33 cellular contexts compared by ENCODE assay signal in genomic region chr1:200108659-200109058, GRCh38.
"Had no signal": no experiment of that assay in that cellular context is flagged by ENCODE, and none has a peak within 500 bp of the region (broad histone marks: within the 10 kb centered on the region; RNA-seq: fewer than 3 reads in every experiment).

No MANE protein-coding gene starts in this region.

- H3K4me3 Mint-ChIP-seq: activated CD4-positive, alpha-beta T cell treated with anti-CD3 and anti-CD28 coated beads for 36 hours; activated naive CD8-positive, alpha-beta T cell; endodermal cell; naive B cell; nephron progenitor cell; stimulated activated memory B cell treated with anti-CD40 and anti-IgM and Interleukin-4, amounts not matched to agents 10 μg/mL and 1 μg/mL and 100 μg/mL, for 72 hours; stimulated activated naive CD8-positive, alpha-beta T cell treated with anti-CD3 and anti-CD28 coated beads, Interleukin-15, amount 100 ng/mL, for 72 hours; T-helper 2 cell treated with Interferon-gamma antibody and Interleukin-4, amounts not matched to agents 5 μg/mL and 100 μg/mL, for 36 hours had no signal

- H3K9me3 Mint-ChIP-seq: endodermal cell; naive B cell; nephron progenitor cell; stimulated activated memory B cell treated with anti-CD40 and anti-IgM and Interleukin-4, amounts not matched to agents 10 μg/mL and 1 μg/mL and 100 μg/mL, for 72 hours; stimulated activated naive CD8-positive, alpha-beta T cell treated with anti-CD3 and anti-CD28 coated beads, Interleukin-15, amount 100 ng/mL, for 72 hours; T-helper 2 cell treated with Interferon-gamma antibody and Interleukin-4, amounts not matched to agents 5 μg/mL and 100 μg/mL, for 36 hours had no signal

- H3K27ac ChIP-seq: heart left ventricle, lower lobe of right lung, neutrophil, psoas muscle, sigmoid colon, upper lobe of left lung, vagina had no signal

- H3K36me3 ChIP-seq: heart left ventricle, lower lobe of right lung, neutrophil, sigmoid colon, upper lobe of left lung, vagina had no signal

- H3K27me3 ChIP-seq: body of pancreas, heart left ventricle, neutrophil, sigmoid colon, upper lobe of left lung, vagina had no signal

- H3K4me1 ChIP-seq: lower lobe of right lung, psoas muscle, sigmoid colon, vagina had no signal

- ATAC-seq: activated CD4-positive, alpha-beta T cell treated with anti-CD3 and anti-CD28 coated beads for 36 hours; body of pancreas; esophagus mucosa; heart left ventricle; left lobe of liver; lower lobe of right lung; psoas muscle; stimulated activated memory B cell treated with anti-CD40 and anti-IgM and Interleukin-4, amounts not matched to agents 10 μg/mL and 1 μg/mL and 100 μg/mL, for 72 hours; stimulated activated naive CD8-positive, alpha-beta T cell treated with anti-CD3 and anti-CD28 coated beads, Interleukin-15, amount 100 ng/mL, for 72 hours had no signal

- H3K36me3 Mint-ChIP-seq: activated naive CD8-positive, alpha-beta T cell; naive B cell; stimulated activated memory B cell treated with anti-CD40 and anti-IgM and Interleukin-4, amounts not matched to agents 10 μg/mL and 1 μg/mL and 100 μg/mL, for 72 hours had no signal

- H3K27ac Mint-ChIP-seq: activated CD4-positive, alpha-beta T cell treated with anti-CD3 and anti-CD28 coated beads for 36 hours; activated naive CD8-positive, alpha-beta T cell; endodermal cell; naive B cell; nephron progenitor cell; stimulated activated memory B cell treated with anti-CD40 and anti-IgM and Interleukin-4, amounts not matched to agents 10 μg/mL and 1 μg/mL and 100 μg/mL, for 72 hours; stimulated activated naive CD8-positive, alpha-beta T cell treated with anti-CD3 and anti-CD28 coated beads, Interleukin-15, amount 100 ng/mL, for 72 hours; T-helper 2 cell treated with Interferon-gamma antibody and Interleukin-4, amounts not matched to agents 5 μg/mL and 100 μg/mL, for 36 hours had no signal

- H3K9me3 ChIP-seq: body of pancreas, heart left ventricle, lower lobe of right lung, neutrophil, psoas muscle, sigmoid colon, upper lobe of left lung, vagina had no signal

- H3K4me3 ChIP-seq: body of pancreas, heart left ventricle, lower lobe of right lung, psoas muscle, sigmoid colon, smooth muscle cell, upper lobe of left lung, vagina had no signal

- H3K4me1 Mint-ChIP-seq: activated CD4-positive, alpha-beta T cell treated with anti-CD3 and anti-CD28 coated beads for 36 hours had no signal

- H3K4me2 ChIP-seq: smooth muscle cell had no signal

- DNase-seq: activated CD4-positive, alpha-beta T cell treated with anti-CD3 and anti-CD28 coated beads for 36 hours; activated CD4-positive, alpha-beta T cell treated with anti-CD3 and anti-CD28 coated beads, Interleukin-2, amount 50 U/mL, for 4 hours; activated CD4-positive, CD25-positive, alpha-beta regulatory T cell; activated effector memory CD4-positive, alpha-beta T cell treated with Interleukin-2 at 50 U/mL for 16 hours; activated naive CD4-positive, alpha-beta T cell treated with Interleukin-2 at 50 U/mL for 16 hours; anterior cingulate cortex; cerebellar nuclear complex; cortex of kidney; endodermal cell; foreskin fibroblast; heart left ventricle; lower lobe of right lung; mesenchymal stem cell; naive B cell; nephron progenitor cell; psoas muscle; sigmoid colon; stimulated activated CD4-positive, alpha-beta T cell treated with anti-CD3 and anti-CD28 coated beads, Interleukin-1b, Interleukin-23, amount 100 ng/mL, for 48 hours; stimulated activated CD4-positive, alpha-beta T cell treated with anti-CD3 and anti-CD28 coated beads, Interleukin-4, amount 100 ng/mL, for 4 hours; stimulated activated CD8-positive, alpha-beta memory T cell treated with anti-CD3 and anti-CD28 coated beads, Interleukin-4, amount 100 ng/mL, for 48 hours; stimulated activated naive CD8-positive, alpha-beta T cell treated with anti-CD3 and anti-CD28 coated beads, Interleukin-15, amount 100 ng/mL, for 72 hours; substantia nigra; T-helper 1 cell; upper lobe of left lung had no signal
